ENCODE assay signal across 2 cellular contexts in the genomic region with DNA sequence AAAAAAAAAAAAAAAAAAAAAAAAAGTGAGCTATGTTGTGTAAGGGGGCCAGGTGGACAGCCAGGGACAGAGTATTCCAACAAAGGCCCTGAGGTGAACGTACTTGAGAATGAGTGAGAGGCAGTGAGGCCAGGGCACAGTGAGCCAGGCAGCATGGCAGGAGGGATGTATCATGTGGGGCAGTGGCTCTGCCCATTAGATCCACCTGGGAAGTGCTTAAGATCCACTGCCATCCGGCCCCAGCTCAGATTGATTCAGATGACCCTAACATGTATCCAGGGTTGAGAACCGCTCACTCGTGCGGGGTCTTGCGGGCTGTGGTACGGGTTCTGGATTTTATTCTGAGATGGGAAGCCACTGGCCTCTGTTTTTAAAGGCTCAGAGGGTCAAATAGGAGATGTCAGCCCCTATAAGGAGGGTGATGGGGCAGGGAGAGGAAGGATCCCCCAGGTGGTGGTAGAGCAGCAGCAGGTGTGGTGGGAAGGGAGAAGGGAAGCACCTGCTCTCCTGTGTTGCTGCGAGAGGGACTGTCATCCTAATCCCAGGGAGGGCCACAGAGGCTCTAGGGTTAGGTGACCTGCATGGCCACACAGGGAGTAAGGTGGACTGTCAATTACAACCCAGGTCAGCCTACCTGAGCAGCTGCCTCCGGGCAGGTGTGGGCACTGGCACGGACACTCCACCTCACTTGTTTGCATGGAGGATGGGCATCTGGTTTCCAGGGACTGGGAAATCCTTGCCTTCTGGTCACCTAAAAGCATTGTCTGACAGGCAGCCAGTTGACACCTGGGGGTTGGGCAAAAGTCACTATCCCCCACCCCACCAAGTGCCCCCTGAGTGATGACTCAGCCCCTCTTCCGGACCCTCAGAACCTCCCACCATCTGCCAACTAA.
TF ChIP-seq lines count a peak whose summit lies in the region.

No MANE protein-coding gene starts in this region.

TF ChIP-seq in H1, 55 proteins besides CTCF, POLR2A, EP300 and RAD21:
- TF ChIP-seq POLR2AphosphoS5 (IDR thresholded peaks at IDR 0.05; ENCODE audit: low read depth, low read length) (peak; percentile 55; the same call in 1 of the 2 replicates), SP4 (IDR thresholded peaks at IDR 0.05; ENCODE audit: low read length) (no peak)

TF ChIP-seq in HEK293T, 16 proteins besides CTCF, POLR2A, EP300 and RAD21:
- TF ChIP-seq ELF4 (IDR thresholded peaks at IDR 0.05) (no peak), CTBP1 (IDR thresholded peaks at IDR 0.05; ENCODE audit: borderline replicate concordance) (no peak), SUZ12 (IDR thresholded peaks at IDR 0.05) (no peak), FOXA1 (IDR thresholded peaks at IDR 0.05) (no peak), ZNF384 (IDR thresholded peaks at IDR 0.05) (no peak), TARDBP (IDR thresholded peaks at IDR 0.05) (no peak), SP1 (IDR thresholded peaks at IDR 0.05) (no peak), L3MBTL2 (conservative IDR thresholded peaks at IDR 0.05) (no peak), ARNT (IDR thresholded peaks at IDR 0.05) (no peak), NFRKB (IDR thresholded peaks at IDR 0.05) (no peak), FOXK2 (IDR thresholded peaks at IDR 0.05) (no peak), FOXM1 (IDR thresholded peaks at IDR 0.05; ENCODE audit: borderline replicate concordance) (no peak), LEF1 (IDR thresholded peaks at IDR 0.05; ENCODE audit: borderline replicate concordance) (no peak)
